ENCODE assay signal across 18 cellular contexts in genomic region chr13:50012396-50013169, GRCh38. TPM values are rescaled to one million over a fixed set of nuclear protein-coding genes. Genes with fewer than 3 reads are reported as not detected.
DNase-seq lines count a peak whose midpoint lies in the region; ATAC-seq and TF ChIP-seq lines count a peak whose summit lies in the region.
"Had no signal": no experiment of that assay in that cellular context is flagged by ENCODE, and none has a peak within 500 bp of the region (broad histone marks: within the 10 kb centered on the region; RNA-seq: fewer than 3 reads in every experiment).

No MANE protein-coding gene starts in this region.

- H4K5ac ChIP-seq in IMR-90 (ENCODE audit: low read depth, low read length) = no peak overlapping the region

- TF ChIP-seq CTCF in A673 (conservative IDR thresholded peaks at IDR 0.05; ENCODE audit: low read depth, low read length) = no peak
- no peak for TF ChIP-seq CTCF in IMR-90 (conservative IDR thresholded peaks at IDR 0.05; ENCODE audit: low read depth, low read length)
- TF ChIP-seq CTCF in choroid plexus epithelial cell (conservative IDR thresholded peaks at IDR 0.05; ENCODE audit: low read depth, low read length) = no peak
- TF ChIP-seq CTCF in CD14-positive monocyte (IDR thresholded peaks at IDR 0.05) = no peak

- in situ Hi-C loops in IMR-90 (cut with MboI; ENCODE audit: low sequenced_read_pairs) = no loop called here

- POLR2A ChIA-PET in A673 (lab: Charles Lee; ENCODE audit: low non-redundant PET) (no interaction called here), IMR-90 (lab: Charles Lee; ENCODE audit: unreplicated experiment) (no interaction called here)
- POLR2A ChIA-PET in naive thymus-derived CD4-positive, alpha-beta T cell (lab: Charles Lee) = interaction anchor here (4.8 kb wide), 1 partner anchor 15 kb away, joined by 13 read pairs; the partner anchor contains the start of gene TRIM13

- no peak overlapping the region for H3K18ac ChIP-seq in IMR-90 (ENCODE audit: low read depth, low read length)

- no peak overlapping the region for H4K8ac ChIP-seq in IMR-90 (ENCODE audit: low read depth in 2 of 2, low read length in 2 of 2)

- H3K4me1 Mint-ChIP-seq in naive thymus-derived CD4-positive, alpha-beta T cell = peaks cover 13 to 65% (median 57%) of the 10 kb centered on the region in 7 donors
- no peaks in the 10 kb centered on the region for H3K4me1 Mint-ChIP-seq in CD14-positive monocyte

- no peak overlapping the region for H2AK5ac ChIP-seq in IMR-90 (ENCODE audit: low read depth, low read length)

- H2BK15ac ChIP-seq in IMR-90 (ENCODE audit: low read depth, low read length) = no peak overlapping the region

- H3K27me3 ChIP-seq in A673 (replicated peaks; ENCODE audit: insufficient read depth, low read depth, low read length, poor library complexity) = no peaks in the 10 kb centered on the region
- no peaks in the 10 kb centered on the region for H3K27me3 ChIP-seq in IMR-90 (ENCODE audit: control insufficient read depth, insufficient read depth, low read length)
- no peaks in the 10 kb centered on the region for H3K27me3 ChIP-seq in naive thymus-derived CD4-positive, alpha-beta T cell (ENCODE audit: control insufficient read depth in 2 of 2, insufficient read depth in 2 of 2, low read length in 2 of 2)

- no peaks in the 10 kb centered on the region for H3K27me3 Mint-ChIP-seq in naive thymus-derived CD4-positive, alpha-beta T cell
- no peaks in the 10 kb centered on the region for H3K27me3 Mint-ChIP-seq in CD14-positive monocyte (ENCODE audit: low read depth in 3 of 3)

- H3K9me3 Mint-ChIP-seq in naive thymus-derived CD4-positive, alpha-beta T cell = peaks cover 0 to 2% (median 0%) of the 10 kb centered on the region in 11 donors
- peaks cover 0 to 2% (median 0%) of the 10 kb centered on the region in 7 donors for H3K9me3 Mint-ChIP-seq in CD14-positive monocyte
- H3K9me3 Mint-ChIP-seq: neural crest cell had no signal

- H3K36me3 Mint-ChIP-seq in naive thymus-derived CD4-positive, alpha-beta T cell = peaks cover 8 to 61% (median 45%) of the 10 kb centered on the region in 5 donors
- H3K36me3 Mint-ChIP-seq in CD14-positive monocyte = peaks cover 47 to 75% of the 10 kb centered on the region in 2 donors

- H2BK20ac ChIP-seq in IMR-90 (ENCODE audit: low read depth, low read length) = no peak overlapping the region

- WGBS in IMR-90 (ENCODE audit: extremely low coverage in 2 of 2, insufficient read length in 1 of 2), 2 experiments = no CpG with 5 or more reads among the region's 6 CpGs

- H3K36me3 ChIP-seq in A673 (ENCODE audit: insufficient read depth, low read length, poor library complexity, severe bottlenecking) (peaks cover 41% of the 10 kb centered on the region), IMR-90 (ENCODE audit: control insufficient read depth, insufficient read depth, low read length) (peaks cover 25% of the 10 kb centered on the region)
- H3K36me3 ChIP-seq in naive thymus-derived CD4-positive, alpha-beta T cell (ENCODE audit: control insufficient read depth in 2 of 3, insufficient read depth in 3 of 3, low read length in 3 of 3) = peaks cover 0 to 27% (median 4%) of the 10 kb centered on the region in 3 experiments

- H2BK5ac ChIP-seq in IMR-90 (ENCODE audit: low read depth, low read length, poor library complexity, severe bottlenecking) = no peak overlapping the region

- H2AFZ ChIP-seq in IMR-90 (replicated peaks; ENCODE audit: low read length, poor library complexity) = no peak overlapping the region

- H3K9ac ChIP-seq in IMR-90 (ENCODE audit: low read depth, low read length) = no peak overlapping the region

- H3K27ac Mint-ChIP-seq in naive thymus-derived CD4-positive, alpha-beta T cell = peak overlapping the region in 7 of 9 donors; percentile 16 to 77 (median 45)
- H3K27ac Mint-ChIP-seq in CD14-positive monocyte = peak overlapping the region in 3 of 7 donors; percentile 25 to 55 (median 34)

- H3K23ac ChIP-seq in IMR-90 (ENCODE audit: low read depth, low read length) = no peak overlapping the region

- H4K20me1 ChIP-seq in IMR-90 (ENCODE audit: insufficient read depth, low read length) = peaks cover 17% of the 10 kb centered on the region

- H3K4me2 ChIP-seq in IMR-90 (ENCODE audit: low read depth, low read length) = no peak overlapping the region

- no peak for ATAC-seq in IMR-90 (ENCODE audit: low read depth)
- no peak for ATAC-seq in naive thymus-derived CD4-positive, alpha-beta T cell

- CTCF ChIA-PET in A673 (lab: Charles Lee) = no interaction called here
- CTCF ChIA-PET in IMR-90 (lab: Yijun Ruan, JAX) = no interaction called here
- CTCF ChIA-PET in naive thymus-derived CD4-positive, alpha-beta T cell (lab: Charles Lee) = no interaction called here

- H3K56ac ChIP-seq in IMR-90 (ENCODE audit: extremely low read depth, insufficient read depth, low read length) = no peak overlapping the region

- no peak overlapping the region for H3K4me3 Mint-ChIP-seq in naive thymus-derived CD4-positive, alpha-beta T cell
- no peak overlapping the region for H3K4me3 Mint-ChIP-seq in CD14-positive monocyte
- H3K4me3 Mint-ChIP-seq: neural crest cell had no signal

- no peak overlapping the region for H2BK120ac ChIP-seq in IMR-90 (ENCODE audit: low read depth, low read length)

- dilution Hi-C loops in IMR-90 (cut with HindIII; ENCODE audit: low sequenced_read_pairs, unreplicated experiment) = no loop called here

- peaks cover 3% of the 10 kb centered on the region for H3K9me1 ChIP-seq in IMR-90 (ENCODE audit: insufficient read depth, low read length)

- H3K79me1 ChIP-seq in IMR-90 (ENCODE audit: low read depth in 1 of 2, low read length in 2 of 2) = peaks cover 36 to 63% of the 10 kb centered on the region in 2 experiments

- no peak for TF ChIP-seq POLR2A in IMR-90 (IDR thresholded peaks at IDR 0.05; ENCODE audit: low read depth, low read length)

- BruUV-seq in A673 (replicated peaks; lab: Mats Ljungman, UMichigan) = TSS peak; percentile 18
- TSS peak; percentile 31 for BruUV-seq in IMR-90 (replicated peaks; lab: Mats Ljungman, UMichigan)

- DNase-seq in A673 (ENCODE audit: low spot score) (no peak), IMR-90 (peak; percentile 25), choroid plexus epithelial cell (ENCODE audit: low read depth) (peak; percentile 85), OCI-M1 (lab: John Stamatoyannopoulos, UW) (no peak), CD14-positive monocyte (ENCODE audit: low spot score) (no peak), glomerular visceral epithelial cell (ENCODE audit: extremely low spot score) (no peak), DMS114 treated with DMSO at 0.1 percent for 48 hours (lab: John Stamatoyannopoulos, UW; ENCODE audit: unreplicated experiment) (no peak)
- no peak for DNase-seq in naive thymus-derived CD4-positive, alpha-beta T cell
- DNase-seq: activated CD4-positive, alpha-beta T cell treated with anti-CD3 and anti-CD28 coated beads for 48 hours; amniotic stem cell; cerebellar nuclear complex; EL; islet precursor cell; NCI-H1105; NCI-H2081; NCI-H510A treated with DMSO at 0.1 percent for 48 hours; SW 1271 had no signal

- intact Hi-C loops in A673 (cut with micrococcal nuclease; ENCODE audit: unreplicated experiment) (no loop called here), IMR-90 (cut with micrococcal nuclease) (no loop called here), CD14-positive monocyte (cut with micrococcal nuclease) (no loop called here)
- intact Hi-C loops in naive thymus-derived CD4-positive, alpha-beta T cell (cut with micrococcal nuclease) = no loop called here

- TF ChIP-seq RAD21 in IMR-90 (IDR thresholded peaks at IDR 0.05; ENCODE audit: low read length) = no peak

- H3K9me3 ChIP-seq in A673 (ENCODE audit: low read depth, low read length, poor library complexity, severe bottlenecking) (no peaks in the 10 kb centered on the region), IMR-90 (ENCODE audit: control insufficient read depth, insufficient read depth, low read length) (no peaks in the 10 kb centered on the region)
- H3K9me3 ChIP-seq in naive thymus-derived CD4-positive, alpha-beta T cell (ENCODE audit: control insufficient read depth in 2 of 3, low read length in 3 of 3) = no peaks in the 10 kb centered on the region

- H3K27ac ChIP-seq in A673 (ENCODE audit: low read depth, low read length, poor library complexity, severe bottlenecking) (no peak overlapping the region), IMR-90 (ENCODE audit: insufficient read depth, low read length) (no peak overlapping the region)
- no peak overlapping the region for H3K27ac ChIP-seq in naive thymus-derived CD4-positive, alpha-beta T cell (ENCODE audit: low read depth, low read length)

- H3K4me1 ChIP-seq in A673 (ENCODE audit: insufficient read depth, low read length, poor library complexity, severe bottlenecking) (peaks cover 6% of the 10 kb centered on the region), IMR-90 (ENCODE audit: control insufficient read depth, insufficient read depth, low read length) (peaks cover 8% of the 10 kb centered on the region)
- no peaks in the 10 kb centered on the region for H3K4me1 ChIP-seq in naive thymus-derived CD4-positive, alpha-beta T cell (ENCODE audit: control insufficient read depth in 2 of 2, insufficient read depth in 2 of 2, low read length in 2 of 2)

- H3K4me3 ChIP-seq in A673 (ENCODE audit: low read depth, low read length, poor library complexity, severe bottlenecking) (no peak overlapping the region), IMR-90 (ENCODE audit: insufficient read depth, low read depth, low read length) (no peak overlapping the region), choroid plexus epithelial cell (ENCODE audit: low read depth, low read length) (no peak overlapping the region)
- no peak overlapping the region for H3K4me3 ChIP-seq in naive thymus-derived CD4-positive, alpha-beta T cell (ENCODE audit: low read length)

- H4K91ac ChIP-seq in IMR-90 (ENCODE audit: insufficient read depth, low read depth, low read length) = no peak overlapping the region

- H2AK9ac ChIP-seq in IMR-90 (replicated peaks; ENCODE audit: low read depth, low read length, poor library complexity) = no peak overlapping the region

- no peak overlapping the region for H3K4ac ChIP-seq in IMR-90 (ENCODE audit: low read depth, low read length)

- no peak overlapping the region for H3K14ac ChIP-seq in IMR-90 (replicated peaks; ENCODE audit: low read depth, low read length)

RNA-seq across cellular contexts. Expression of gene KCNRG, which starts 2.7 kb away (rescaled TPM):
- total RNA-seq in A673 (2021) = 1.4 and 2.1 TPM in 2 replicates
- 2.7 and 5.0 TPM in 2 replicates for total RNA-seq in IMR-90 (2012; rRNA removed)
- polyA plus RNA-seq in IMR-90 (2012; rRNA removed) = 0.51 and 0.66 TPM in 2 replicates
- 0.12 and 0.13 TPM in 2 replicates for polyA plus RNA-seq in IMR-90 (2012; cell fraction: cytosol; rRNA removed)
- polyA plus RNA-seq in IMR-90 (2012; cell fraction: nucleus; rRNA removed; ENCODE audit: low replicate concordance) = 0.16 and 1.4 TPM in 2 replicates
- total RNA-seq in naive thymus-derived CD4-positive, alpha-beta T cell = under 1 TPM; 0.29 to 0.97 (median 0.50) TPM
- under 1 TPM; 0.59 to 0.64 TPM for polyA plus RNA-seq in naive thymus-derived CD4-positive, alpha-beta T cell
- polyA plus RNA-seq in CD14-positive monocyte = under 1 TPM in 1 of 2 donors, not detected in 1; 0.15 TPM

RNA-seq across cellular contexts. Expression of gene TRIM13, which starts 15.7 kb away (rescaled TPM):
- total RNA-seq in A673 (2021) (36.9 and 38.7 TPM in 2 replicates), IMR-90 (2012; rRNA removed) (20.1 and 22.5 TPM in 2 replicates)
- polyA plus RNA-seq in IMR-90 (2012; rRNA removed) (10.2 and 12.0 TPM in 2 replicates), CD14-positive monocyte (1 to 10 TPM; 5.8 to 6.1 TPM)
- polyA plus RNA-seq in IMR-90 (2012; cell fraction: cytosol; rRNA removed) = 2.5 and 3.8 TPM in 2 replicates
- 3.0 and 24.1 TPM in 2 replicates for polyA plus RNA-seq in IMR-90 (2012; cell fraction: nucleus; rRNA removed; ENCODE audit: low replicate concordance)
- 10 to 100 TPM; 18.3 to 27.1 (median 21.8) TPM for total RNA-seq in naive thymus-derived CD4-positive, alpha-beta T cell
- polyA plus RNA-seq in naive thymus-derived CD4-positive, alpha-beta T cell = 10 to 100 TPM in 1 of 2 donors, 1 to 10 TPM in 1; 9.0 to 17.2 TPM

Comparison
In these comparisons a context has a peak if more than half of its experiments do, and no peak if none do; other contexts are left out.
1. DNase-seq: peak in IMR-90 (single experiment) and choroid plexus epithelial cell (single experiment); none in A673 (single experiment), naive thymus-derived CD4-positive, alpha-beta T cell (0 of 9), OCI-M1 (single experiment), CD14-positive monocyte (single experiment), glomerular visceral epithelial cell (single experiment) and DMS114 treated with DMSO at 0.1 percent for 48 hours (single experiment).